17 cellular contexts compared by ENCODE assay signal in genomic region chr10:43261578-43261965, GRCh38. TPM values are rescaled to one million over a fixed set of nuclear protein-coding genes. Genes with fewer than 3 reads are reported as not detected.
A peak's percentile ranks its signal among the peaks of the same experiment; 100 is the strongest.
DNase-seq lines count a peak whose midpoint lies in the region; FAIRE-seq and TF ChIP-seq lines count a peak whose summit lies in the region.
"Had no signal": no experiment of that assay in that cellular context is flagged by ENCODE, and none has a peak within 500 bp of the region (broad histone marks: within the 10 kb centered on the region; RNA-seq: fewer than 3 reads in every experiment).

No MANE protein-coding gene starts in this region.

- FAIRE-seq in kidney (lab: Jason Lieb, UNC) = no peak

- H3K4me1 ChIP-seq in Karpas-422 (ENCODE audit: low read length) (peaks cover 7% of the 10 kb centered on the region; the same call in 1 of the 2 replicates), kidney (ENCODE audit: control insufficient read depth in 1 of 2, insufficient read depth in 1 of 2, low read depth in 1 of 2, low read length in 2 of 2) (peaks cover 0 to 10% of the 10 kb centered on the region in 2 donors)
- H3K4me1 ChIP-seq: SJCRH30 had no signal

- no peaks in the 10 kb centered on the region for H3K9me3 ChIP-seq in Karpas-422 (ENCODE audit: low read length)
- H3K9me3 ChIP-seq in kidney (ENCODE audit: control insufficient read depth in 1 of 2, low read length in 2 of 2) = no peaks in the 10 kb centered on the region
- H3K9me3 ChIP-seq: SJCRH30 had no signal

- peak; percentile 18 for DNase-seq in D341Med (ENCODE audit: low spot score)
- DNase-seq in Karpas-422 = peak; percentile 9
- peak; percentile 55 for DNase-seq in kidney
- peak; percentile 71 for DNase-seq in posterior vena cava (ENCODE audit: low spot score)
- DNase-seq in SIG-M5 (lab: John Stamatoyannopoulos, UW) = no peak
- no peak for DNase-seq in 8988T
- DNase-seq in activated CD4-positive, CD25-positive, alpha-beta regulatory T cell treated with anti-CD3 and anti-CD28 coated beads, Interleukin-2, amount 50 U/mL, for 72 hours = no peak
- no peak for DNase-seq in anterior cingulate cortex (lab: John Stamatoyannopoulos, UW)
- DNase-seq: DMS 273 treated with DMSO at 0.1 percent for 48 hours, GM23248, MV-4-11, NCI-H187 treated with DMSO at 0.1 percent for 48 hours, PC-3, SJCRH30 had no signal

- no peaks in the 10 kb centered on the region for H3K79me2 ChIP-seq in Karpas-422 (ENCODE audit: low read length)

- no peak overlapping the region for H3K4me3 ChIP-seq in Karpas-422 (ENCODE audit: low read length)
- H3K4me3 ChIP-seq in kidney (ENCODE audit: low read length in 2 of 2) = no peak overlapping the region
- H3K4me3 ChIP-seq: GM23248, SJCRH30 had no signal

- no peak overlapping the region for H2AFZ ChIP-seq in Karpas-422 (ENCODE audit: low read length)
- H2AFZ ChIP-seq: GM23248 had no signal

- H3K36me3 ChIP-seq in Karpas-422 (ENCODE audit: insufficient read depth, low read length) = no peaks in the 10 kb centered on the region
- H3K36me3 ChIP-seq in kidney (ENCODE audit: control insufficient read depth in 1 of 2, insufficient read depth in 2 of 2, low read length in 2 of 2) = no peaks in the 10 kb centered on the region
- H3K36me3 ChIP-seq: SJCRH30 had no signal

- no peaks in the 10 kb centered on the region for H3K9me2 ChIP-seq in Karpas-422 (replicated peaks; ENCODE audit: insufficient read depth, low read length)

- TF ChIP-seq CTCF in kidney (IDR thresholded peaks at IDR 0.05; ENCODE audit: borderline replicate concordance, extremely low read depth, insufficient read depth) = no peak

- intact Hi-C loops in kidney (cut with DNase I) = no loop called here
- intact Hi-C loops in posterior vena cava (cut with DNase I) = no loop called here

- H3K4me2 ChIP-seq in Karpas-422 (ENCODE audit: low read depth, low read length, poor library complexity, severe bottlenecking) = no peak overlapping the region

- H3K9ac ChIP-seq in Karpas-422 (ENCODE audit: low read length) (no peak overlapping the region), kidney (ENCODE audit: low read length in 2 of 2) (no peak overlapping the region)
- H3K9ac ChIP-seq: GM23248 had no signal

- no peak overlapping the region for H3K27ac ChIP-seq in Karpas-422 (ENCODE audit: low read length)
- no peak overlapping the region for H3K27ac ChIP-seq in kidney (ENCODE audit: low read depth in 2 of 2, low read length in 2 of 2)
- H3K27ac ChIP-seq: C4-2B, GM23248, RWPE1, SJCRH30 had no signal

- no peaks in the 10 kb centered on the region for H3K27me3 ChIP-seq in Karpas-422 (ENCODE audit: low read length)
- H3K27me3 ChIP-seq: SJCRH30 had no signal

- H4K20me1 ChIP-seq in Karpas-422 (ENCODE audit: insufficient read depth, low read depth, low read length) = no peaks in the 10 kb centered on the region

RNA-seq across cellular contexts. Expression of gene RASGEF1A, which starts 5.3 kb away (rescaled TPM):
- not detected in 2 replicates for total RNA-seq in Karpas-422 (2014; rRNA removed; shearing (Covaris generic); ENCODE audit: low replicate concordance)
- total RNA-seq in kidney (3.6 TPM), posterior vena cava (1 to 10 TPM in 1 of 2 donors, under 1 TPM in 1; 0.81 to 1.1 TPM)
- 2.8 TPM for polyA plus RNA-seq in kidney (ENCODE audit: insufficient read depth, low read depth, low replicate concordance)
- total RNA-seq: Daoy, PC-3, SJCRH30 had no signal
- polyA plus RNA-seq: GM23248 had no signal

Comparison
In these comparisons a context has a peak if more than half of its experiments do, and no peak if none do; other contexts are left out.
1. DNase-seq: peak in D341Med (single experiment), Karpas-422 (single experiment), kidney (single experiment) and posterior vena cava (single experiment); none in SIG-M5 (single experiment), 8988T (single experiment), activated CD4-positive, CD25-positive, alpha-beta regulatory T cell treated with anti-CD3 and anti-CD28 coated beads, Interleukin-2, amount 50 U/mL, for 72 hours (single experiment) and anterior cingulate cortex (0 of 58).